2 cellular contexts compared by ENCODE assay signal in genomic region chrX:24215282-24215681, GRCh38.
TF ChIP-seq lines count a peak whose summit lies in the region.

No MANE protein-coding gene starts in this region.

TF ChIP-seq in HepG2, 621 proteins besides CTCF, POLR2A, EP300 and RAD21 (continued from another document):
- TF ChIP-seq, protein P1, sequence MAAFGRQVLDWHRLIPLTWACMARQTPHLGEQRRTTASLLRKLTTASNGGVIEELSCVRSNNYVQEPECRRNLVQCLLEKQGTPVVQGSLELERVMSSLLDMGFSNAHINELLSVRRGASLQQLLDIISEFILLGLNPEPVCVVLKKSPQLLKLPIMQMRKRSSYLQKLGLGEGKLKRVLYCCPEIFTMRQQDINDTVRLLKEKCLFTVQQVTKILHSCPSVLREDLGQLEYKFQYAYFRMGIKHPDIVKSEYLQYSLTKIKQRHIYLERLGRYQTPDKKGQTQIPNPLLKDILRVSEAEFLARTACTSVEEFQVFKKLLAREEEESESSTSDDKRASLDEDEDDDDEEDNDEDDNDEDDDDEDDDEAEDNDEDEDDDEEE (CRISPR knock-in tag; IDR thresholded peaks at IDR 0.05) = no peak
- no peak for TF ChIP-seq KIAA2018 (CRISPR knock-in tag; IDR thresholded peaks at IDR 0.05; ENCODE audit: borderline replicate concordance)
- no peak for TF ChIP-seq MYNN (CRISPR knock-in tag; IDR thresholded peaks at IDR 0.05; ENCODE audit: low read depth)
- TF ChIP-seq ZNF251 (CRISPR knock-in tag; IDR thresholded peaks at IDR 0.05) = no peak
- no peak for TF ChIP-seq ZNF605 (CRISPR knock-in tag; IDR thresholded peaks at IDR 0.05)
- TF ChIP-seq AGO2 (optimal IDR thresholded peaks at IDR 0.05; ENCODE audit: low read depth, low read length) = peak; percentile 26
- TF ChIP-seq, protein P2, sequence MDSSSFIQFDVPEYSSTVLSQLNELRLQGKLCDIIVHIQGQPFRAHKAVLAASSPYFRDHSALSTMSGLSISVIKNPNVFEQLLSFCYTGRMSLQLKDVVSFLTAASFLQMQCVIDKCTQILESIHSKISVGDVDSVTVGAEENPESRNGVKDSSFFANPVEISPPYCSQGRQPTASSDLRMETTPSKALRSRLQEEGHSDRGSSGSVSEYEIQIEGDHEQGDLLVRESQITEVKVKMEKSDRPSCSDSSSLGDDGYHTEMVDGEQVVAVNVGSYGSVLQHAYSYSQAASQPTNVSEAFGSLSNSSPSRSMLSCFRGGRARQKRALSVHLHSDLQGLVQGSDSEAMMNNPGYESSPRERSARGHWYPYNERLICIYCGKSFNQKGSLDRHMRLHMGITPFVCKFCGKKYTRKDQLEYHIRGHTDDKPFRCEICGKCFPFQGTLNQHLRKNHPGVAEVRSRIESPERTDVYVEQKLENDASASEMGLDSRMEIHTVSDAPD (CRISPR knock-in tag; IDR thresholded peaks at IDR 0.05) = no peak
- peak; percentile 9 for TF ChIP-seq RBM22 (optimal IDR thresholded peaks at IDR 0.05; ENCODE audit: low read length)

TF ChIP-seq in WTC11, 78 proteins besides CTCF, POLR2A, EP300 and RAD21 (continued from another document):
- TF ChIP-seq, protein P3, sequence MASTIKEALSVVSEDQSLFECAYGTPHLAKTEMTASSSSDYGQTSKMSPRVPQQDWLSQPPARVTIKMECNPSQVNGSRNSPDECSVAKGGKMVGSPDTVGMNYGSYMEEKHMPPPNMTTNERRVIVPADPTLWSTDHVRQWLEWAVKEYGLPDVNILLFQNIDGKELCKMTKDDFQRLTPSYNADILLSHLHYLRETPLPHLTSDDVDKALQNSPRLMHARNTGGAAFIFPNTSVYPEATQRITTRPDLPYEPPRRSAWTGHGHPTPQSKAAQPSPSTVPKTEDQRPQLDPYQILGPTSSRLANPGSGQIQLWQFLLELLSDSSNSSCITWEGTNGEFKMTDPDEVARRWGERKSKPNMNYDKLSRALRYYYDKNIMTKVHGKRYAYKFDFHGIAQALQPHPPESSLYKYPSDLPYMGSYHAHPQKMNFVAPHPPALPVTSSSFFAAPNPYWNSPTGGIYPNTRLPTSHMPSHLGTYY (CRISPR knock-in tag; IDR thresholded peaks at IDR 0.05) = no peak
- no peak for TF ChIP-seq ZNF138 (CRISPR knock-in tag; conservative IDR thresholded peaks at IDR 0.05)
- no peak for TF ChIP-seq SMAD3 (CRISPR knock-in tag; IDR thresholded peaks at IDR 0.05; ENCODE audit: borderline replicate concordance)
- no peak for TF ChIP-seq CBFB (CRISPR knock-in tag; IDR thresholded peaks at IDR 0.05; ENCODE audit: low read depth)
- TF ChIP-seq, protein P4, sequence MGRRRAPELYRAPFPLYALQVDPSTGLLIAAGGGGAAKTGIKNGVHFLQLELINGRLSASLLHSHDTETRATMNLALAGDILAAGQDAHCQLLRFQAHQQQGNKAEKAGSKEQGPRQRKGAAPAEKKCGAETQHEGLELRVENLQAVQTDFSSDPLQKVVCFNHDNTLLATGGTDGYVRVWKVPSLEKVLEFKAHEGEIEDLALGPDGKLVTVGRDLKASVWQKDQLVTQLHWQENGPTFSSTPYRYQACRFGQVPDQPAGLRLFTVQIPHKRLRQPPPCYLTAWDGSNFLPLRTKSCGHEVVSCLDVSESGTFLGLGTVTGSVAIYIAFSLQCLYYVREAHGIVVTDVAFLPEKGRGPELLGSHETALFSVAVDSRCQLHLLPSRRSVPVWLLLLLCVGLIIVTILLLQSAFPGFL (CRISPR knock-in tag; IDR thresholded peaks at IDR 0.05; ENCODE audit: borderline replicate concordance) = no peak
